Comparison of ENCODE assay signal across 12 cellular contexts in the genomic region with DNA sequence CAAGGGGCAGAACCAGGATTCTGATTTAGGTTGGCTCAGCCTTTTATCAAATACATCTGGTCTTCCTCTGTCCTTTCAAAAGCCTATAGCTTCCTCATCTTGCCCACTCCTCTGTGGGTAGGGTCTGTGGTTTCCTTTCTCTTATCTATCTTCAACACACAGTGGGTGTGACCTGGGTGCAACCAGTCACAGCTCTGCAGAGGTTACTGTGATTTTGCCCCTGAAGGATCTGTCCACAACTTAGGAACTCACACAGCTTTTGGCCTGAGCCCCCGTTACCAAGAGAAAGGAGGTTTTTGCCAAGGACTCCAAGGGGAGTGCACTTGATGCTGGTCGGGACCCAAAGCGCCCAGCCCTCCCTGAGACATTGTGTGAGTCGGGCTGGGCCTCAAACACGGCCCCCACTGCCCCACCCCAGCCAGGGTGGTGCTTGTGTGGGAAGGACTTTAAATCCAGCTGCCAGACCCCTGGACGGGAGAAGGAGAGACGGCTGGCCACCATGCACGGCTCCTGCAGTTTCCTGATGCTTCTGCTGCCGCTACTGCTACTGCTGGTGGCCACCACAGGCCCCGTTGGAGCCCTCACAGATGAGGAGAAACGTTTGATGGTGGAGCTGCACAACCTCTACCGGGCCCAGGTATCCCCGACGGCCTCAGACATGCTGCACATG. TPM values are rescaled to one million over a fixed set of nuclear protein-coding genes. Genes with fewer than 3 reads are reported as not detected.
DNase-seq lines count a peak whose midpoint lies in the region; ATAC-seq and TF ChIP-seq lines count a peak whose summit lies in the region.
"Had no signal": no experiment of that assay in that cellular context is flagged by ENCODE, and none has a peak within 500 bp of the region (broad histone marks: within the 10 kb centered on the region; RNA-seq: fewer than 3 reads in every experiment).

A gene with protein sequence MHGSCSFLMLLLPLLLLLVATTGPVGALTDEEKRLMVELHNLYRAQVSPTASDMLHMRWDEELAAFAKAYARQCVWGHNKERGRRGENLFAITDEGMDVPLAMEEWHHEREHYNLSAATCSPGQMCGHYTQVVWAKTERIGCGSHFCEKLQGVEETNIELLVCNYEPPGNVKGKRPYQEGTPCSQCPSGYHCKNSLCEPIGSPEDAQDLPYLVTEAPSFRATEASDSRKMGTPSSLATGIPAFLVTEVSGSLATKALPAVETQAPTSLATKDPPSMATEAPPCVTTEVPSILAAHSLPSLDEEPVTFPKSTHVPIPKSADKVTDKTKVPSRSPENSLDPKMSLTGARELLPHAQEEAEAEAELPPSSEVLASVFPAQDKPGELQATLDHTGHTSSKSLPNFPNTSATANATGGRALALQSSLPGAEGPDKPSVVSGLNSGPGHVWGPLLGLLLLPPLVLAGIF (plus strand): TSS at position 477 of the 670 bp plus-strand sequence. CDS start 23 bp downstream, at position 500.

- no peaks in the 10 kb centered on the region for H3F3A ChIP-seq in smooth muscle cell (ENCODE audit: low read depth)

- no peaks in the 10 kb centered on the region for H3K79me2 ChIP-seq in smooth muscle cell (ENCODE audit: low read depth)
- H3K79me2 ChIP-seq: hepatocyte had no signal

- no peak for ATAC-seq in foreskin keratinocyte
- ATAC-seq in HG03520 (IDR thresholded peaks at IDR 0.05; ENCODE audit: unreplicated experiment): no peak

- intact Hi-C loops in sigmoid colon (cut with DNase I): no loop called here

- H2AFZ ChIP-seq in smooth muscle cell (ENCODE audit: low read depth): no peak within 1 kb of the TSS
- H2AFZ ChIP-seq: hepatocyte had no signal

- H3K4me2 ChIP-seq in smooth muscle cell: peak within 1 kb of the TSS; percentile 14
- H3K4me2 ChIP-seq: hepatocyte had no signal

- H3K27ac ChIP-seq in foreskin keratinocyte (peak within 1 kb of the TSS; percentile 58), smooth muscle cell (ENCODE audit: low read depth) (no peak within 1 kb of the TSS), sigmoid colon (no peak within 1 kb of the TSS)
- H3K27ac ChIP-seq: hepatocyte, neutrophil had no signal

- no peaks in the 10 kb centered on the region for H4K20me1 ChIP-seq in smooth muscle cell (ENCODE audit: low read depth)

- peak in 64 of 76 experiments; percentile 24 to 94 (median 69) for DNase-seq in HUDEP-2 (lab: John Stamatoyannopoulos, UW; ENCODE audit: unreplicated experiment in 76 of 76)
- DNase-seq in T-helper 22 cell (ENCODE audit: low read depth): peak; percentile 19
- no peak for DNase-seq in foreskin keratinocyte
- DNase-seq in smooth muscle cell (lab: John Stamatoyannopoulos, UW; ENCODE audit: unreplicated experiment): no peak
- no peak for DNase-seq in stimulated activated naive CD4-positive, alpha-beta T cell treated with Interleukin-2 at 50 U/mL for 16 hours (lab: John Stamatoyannopoulos, UW)
- no peak for DNase-seq in sigmoid colon
- no peak for DNase-seq in hepatic stellate cell (ENCODE audit: low spot score)
- DNase-seq: activated CD4-positive, alpha-beta T cell treated with anti-CD3 and anti-CD28 coated beads, Interleukin-2, amount 50 U/mL, for 48 hours had no signal

- H3K4me1 ChIP-seq in foreskin keratinocyte (peaks cover 14% of the 10 kb centered on the region), smooth muscle cell (ENCODE audit: low read depth) (peaks cover 3% of the 10 kb centered on the region), sigmoid colon (no peaks in the 10 kb centered on the region)

- no peak for TF ChIP-seq EP300 in sigmoid colon (IDR thresholded peaks at IDR 0.05)

- no peak for TF ChIP-seq CTCF in foreskin keratinocyte (conservative IDR thresholded peaks at IDR 0.05)
- TF ChIP-seq CTCF in smooth muscle cell (IDR thresholded peaks at IDR 0.05; ENCODE audit: borderline replicate concordance, insufficient read depth, poor library complexity, severe bottlenecking): no peak
- no peak for TF ChIP-seq CTCF in sigmoid colon (IDR thresholded peaks at IDR 0.05)

- no peaks in the 10 kb centered on the region for H3K27me3 ChIP-seq in foreskin keratinocyte
- no peaks in the 10 kb centered on the region for H3K27me3 ChIP-seq in smooth muscle cell (ENCODE audit: low read depth)
- no peaks in the 10 kb centered on the region for H3K27me3 ChIP-seq in sigmoid colon
- H3K27me3 ChIP-seq: hepatocyte had no signal

- no peak for TF ChIP-seq POLR2A in sigmoid colon (IDR thresholded peaks at IDR 0.05)

- no peak within 1 kb of the TSS for H3K9ac ChIP-seq in smooth muscle cell (ENCODE audit: low read depth)

- WGBS in smooth muscle cell (ENCODE audit: low lambda C conversion rate): 84% methylated on average over 12 of the region's 14 CpGs
- WGBS in sigmoid colon, 2 donors: 59 to 86% methylated on average over 14 of the region's 14 CpGs

- no peaks in the 10 kb centered on the region for H3K36me3 ChIP-seq in smooth muscle cell (ENCODE audit: low read depth)
- H3K36me3 ChIP-seq in sigmoid colon: no peaks in the 10 kb centered on the region
- H3K36me3 ChIP-seq: neutrophil had no signal

- H3K4me3 ChIP-seq in smooth muscle cell (no peak within 1 kb of the TSS), sigmoid colon (peak within 1 kb of the TSS in 1 of 4 donors; percentile 1)
- H3K4me3 ChIP-seq: hepatocyte had no signal

- no peaks in the 10 kb centered on the region for H3K9me3 ChIP-seq in smooth muscle cell (replicated peaks; ENCODE audit: low read depth)
- H3K9me3 ChIP-seq in sigmoid colon: no peaks in the 10 kb centered on the region
- H3K9me3 ChIP-seq: neutrophil had no signal

RNA-seq across cellular contexts. Expression of the gene that starts here (rescaled TPM):
- not detected in 2 replicates for total RNA-seq in foreskin keratinocyte
- 0.02 TPM in 1 of 2 replicates, not detected in the other for polyA plus RNA-seq in foreskin keratinocyte
- 1.2 and 4.1 TPM in 2 replicates for total RNA-seq in smooth muscle cell
- 7.2 and 9.6 TPM in 2 replicates for polyA plus RNA-seq in smooth muscle cell
- 10 to 100 TPM in 3 of 4 donors, 1 to 10 TPM in 1; 2.9 to 50.7 (median 15.4) TPM for total RNA-seq in sigmoid colon
- 1 to 10 TPM in 2 of 3 donors, under 1 TPM in 1; 0.85 to 1.8 (median 1.2) TPM for polyA plus RNA-seq in sigmoid colon
- total RNA-seq: hepatocyte, LHCN-M2 had no signal
- polyA plus RNA-seq: hepatocyte had no signal

Comparison
In these comparisons a context has a peak if more than half of its experiments do, and no peak if none do; other contexts are left out.
1. DNase-seq: peak in HUDEP-2 (64 of 76) and T-helper 22 cell (single experiment); none in foreskin keratinocyte (0 of 2), smooth muscle cell (single experiment), stimulated activated naive CD4-positive, alpha-beta T cell treated with Interleukin-2 at 50 U/mL for 16 hours (single experiment), sigmoid colon (single experiment) and hepatic stellate cell (single experiment).